In the genomic region with DNA sequence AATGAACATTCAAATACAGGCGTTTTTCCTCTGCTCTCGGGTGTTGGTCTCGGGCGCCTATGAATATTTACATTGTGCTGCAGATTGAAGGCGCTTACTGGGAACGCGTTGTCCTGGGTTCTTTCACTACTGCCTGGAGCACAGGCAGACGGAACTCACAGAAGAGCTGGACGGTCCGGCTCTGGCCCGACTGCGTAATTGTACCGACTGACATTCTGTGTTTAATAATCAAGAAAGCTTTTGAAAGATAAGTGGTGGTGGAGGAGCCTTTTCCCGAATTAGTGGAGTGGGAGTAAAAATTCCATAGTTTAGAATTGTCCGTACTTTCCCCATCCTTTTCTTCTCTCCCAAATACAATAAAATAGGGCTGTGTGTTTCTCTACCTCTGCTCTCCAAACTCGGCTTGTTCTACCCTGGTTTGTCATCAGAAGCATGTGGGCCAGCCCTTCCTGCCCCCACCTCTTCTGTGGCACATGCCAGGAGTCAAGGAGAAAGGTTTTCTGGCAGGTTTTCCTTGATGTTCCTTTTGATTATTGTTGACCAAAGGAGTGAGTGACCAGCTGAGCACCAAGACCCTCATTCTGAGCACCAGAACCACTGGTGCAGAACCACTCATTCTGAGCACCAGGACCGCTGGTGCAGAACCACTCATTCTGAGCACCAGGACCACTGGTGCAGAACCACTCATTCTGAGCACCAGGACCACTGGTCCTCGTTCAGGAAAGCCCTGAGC, we compare ENCODE assay signal across 8 cellular contexts. TPM values are rescaled to one million over a fixed set of nuclear protein-coding genes. Genes with fewer than 3 reads are reported as not detected.
A peak's percentile ranks its signal among the peaks of the same experiment; 100 is the strongest.
DNase-seq lines count a peak whose midpoint lies in the region; ATAC-seq and TF ChIP-seq lines count a peak whose summit lies in the region.

No MANE protein-coding gene starts in this region.

- H3K27ac ChIP-seq in 22Rv1 (peak overlapping the region; percentile 75), RWPE1 (no peak overlapping the region)

- H3K4me3 ChIP-seq in HFF-Myc (replicated peaks; ENCODE audit: low read depth, low read length) (peak overlapping the region; percentile 47), cardiac fibroblast (replicated peaks in 1 of 2; ENCODE audit: low read depth in 2 of 2, low read length in 2 of 2) (peak overlapping the region; percentile 36 to 53), mononuclear cell (ENCODE audit: low read length) (peak overlapping the region; percentile 24)

- CTCF ChIA-PET in RWPE1 (lab: Yijun Ruan, JAX) = no interaction called here

- DNase-seq in HFF-Myc (ENCODE audit: extremely low read depth, low read depth) (no peak), cardiac fibroblast (ENCODE audit: low read depth in 2 of 2) (no peak), RWPE1 (ENCODE audit: low spot score) (no peak)
- DNase-seq in activated effector memory CD4-positive, alpha-beta T cell treated with anti-CD3 and anti-CD28 coated beads, Interleukin-2, amount 50 U/mL, for 16 hours = no peak

- ATAC-seq in GM21723 (IDR thresholded peaks at IDR 0.05; ENCODE audit: unreplicated experiment) (no peak), GM18873 (IDR thresholded peaks at IDR 0.05; ENCODE audit: low FRiP score, unreplicated experiment) (no peak)

- POLR2A ChIA-PET in RWPE1 (lab: Yijun Ruan, JAX; ENCODE audit: low non-redundant PET) = interaction anchor here (1.0 kb wide), 1 partner anchor 45 kb away, joined by 3 read pairs; no protein-coding TSS in a partner anchor

- H3K9me3 ChIP-seq in mononuclear cell (ENCODE audit: low read depth, low read length) = no peaks in the 10 kb centered on the region

- TF ChIP-seq CTCF in 22Rv1 (IDR thresholded peaks at IDR 0.05) (no peak), HFF-Myc (IDR thresholded peaks at IDR 0.05; ENCODE audit: low read depth, low read length, missing control alignments) (no peak), cardiac fibroblast (IDR thresholded peaks at IDR 0.05; ENCODE audit: low read depth, low read length) (no peak), RWPE1 (conservative IDR thresholded peaks at IDR 0.05; ENCODE audit: low read depth) (no peak)

- H3K27me3 ChIP-seq in mononuclear cell (ENCODE audit: insufficient read depth, low read length) = peaks cover 71% of the 10 kb centered on the region

- peaks cover 36% of the 10 kb centered on the region for H3K4me1 ChIP-seq in mononuclear cell (ENCODE audit: insufficient read depth, low read length)

RNA-seq across cellular contexts. Expression of a gene that starts 2.3 kb away (rescaled TPM):
- under 0.01 TPM for total RNA-seq in mononuclear cell
